Comparison of ENCODE assay signal across 1 cellular context in genomic region chr6:111258615-111259088, GRCh38.
TF ChIP-seq lines count a peak whose summit lies in the region.

No MANE protein-coding gene starts in this region.

TF ChIP-seq in H1, 55 proteins besides CTCF, POLR2A, EP300 and RAD21 (continued from another document):
- TF ChIP-seq KDM1A (IDR thresholded peaks at IDR 0.05; ENCODE audit: borderline replicate concordance, low read length) (peak; percentile 78), CBX8 (IDR thresholded peaks at IDR 0.05; ENCODE audit: borderline replicate concordance, low read depth, low read length) (no peak), RFX5 (IDR thresholded peaks at IDR 0.05; ENCODE audit: borderline replicate concordance, low read depth, low read length) (no peak), RXRA (IDR thresholded peaks at IDR 0.05; ENCODE audit: insufficient read depth, low read depth, low read length) (no peak), BACH1 (IDR thresholded peaks at IDR 0.05; ENCODE audit: low read length) (no peak), SP2 (IDR thresholded peaks at IDR 0.05; ENCODE audit: low read length) (no peak), TAF7 (optimal IDR thresholded peaks at IDR 0.05; ENCODE audit: borderline replicate concordance, low read depth, low read length) (no peak), RNF2 (IDR thresholded peaks at IDR 0.05; ENCODE audit: borderline replicate concordance, low read depth, low read length, missing control alignments, poor library complexity, severe bottlenecking) (no peak), FOSL1 (IDR thresholded peaks at IDR 0.05; ENCODE audit: insufficient read depth, low read depth, low read length) (no peak), JUND (IDR thresholded peaks at IDR 0.05; ENCODE audit: low read length) (no peak), ZNF274 (IDR thresholded peaks at IDR 0.05; ENCODE audit: borderline replicate concordance, extremely low read depth, low read length) (no peak)
- TF ChIP-seq, protein P1, sequence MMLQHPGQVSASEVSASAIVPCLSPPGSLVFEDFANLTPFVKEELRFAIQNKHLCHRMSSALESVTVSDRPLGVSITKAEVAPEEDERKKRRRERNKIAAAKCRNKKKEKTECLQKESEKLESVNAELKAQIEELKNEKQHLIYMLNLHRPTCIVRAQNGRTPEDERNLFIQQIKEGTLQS (IDR thresholded peaks at IDR 0.05; ENCODE audit: insufficient read depth, low read depth, low read length) = no peak
